ENCODE assay signal across 8 cellular contexts in the genomic region with DNA sequence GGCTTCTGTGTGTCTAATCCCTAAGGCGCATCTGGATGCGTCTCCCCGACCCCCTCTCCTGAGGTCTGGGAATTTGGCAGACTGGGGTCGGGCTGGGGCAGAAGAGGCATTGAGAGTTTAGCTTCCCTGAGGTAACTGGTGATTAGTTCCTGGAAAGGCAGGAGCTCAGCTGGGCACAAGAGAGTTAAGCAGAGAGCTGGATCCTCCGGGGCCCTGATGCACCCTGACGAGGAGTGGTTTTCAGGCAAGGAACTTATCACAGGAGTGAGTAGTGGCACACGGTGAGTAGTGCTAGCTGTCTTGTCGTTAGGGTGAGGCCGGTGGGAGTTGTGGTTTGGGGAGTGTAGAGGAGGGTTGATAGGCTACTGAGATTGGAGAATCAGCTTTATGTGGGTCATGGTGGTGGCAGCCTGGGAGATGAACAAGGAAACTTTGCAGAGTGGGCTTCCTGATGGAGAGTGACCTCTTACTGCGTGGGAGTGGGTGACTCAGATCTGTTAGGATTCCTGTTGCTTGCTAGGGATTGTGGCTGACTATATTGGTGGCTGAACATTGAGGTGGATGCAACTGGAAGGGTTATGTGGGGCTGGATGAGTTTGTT. TPM values are rescaled to one million over a fixed set of nuclear protein-coding genes. Genes with fewer than 3 reads are reported as not detected.
DNase-seq lines count a peak whose midpoint lies in the region; ATAC-seq and TF ChIP-seq lines count a peak whose summit lies in the region.

No MANE protein-coding gene starts in this region.

- H3K36me3 Mint-ChIP-seq in nephron (ENCODE audit: low read depth): peaks cover 10% of the 10 kb centered on the region

- peaks cover 5% of the 10 kb centered on the region for H3K4me1 ChIP-seq in testis

- TF ChIP-seq CTCF in AG04450 (IDR thresholded peaks at IDR 0.05; ENCODE audit: low read depth, low read length) (no peak), fibroblast of mammary gland (conservative IDR thresholded peaks at IDR 0.05; ENCODE audit: control insufficient read depth, insufficient read depth, low read depth, low read length) (no peak), nephron (IDR thresholded peaks at IDR 0.05; ENCODE audit: unreplicated experiment in 3 of 3) (no peak), testis (IDR thresholded peaks at IDR 0.05) (no peak)

- no peaks in the 10 kb centered on the region for H3K36me3 ChIP-seq in testis (ENCODE audit: low read depth, missing control alignments)

- POLR2A ChIA-PET in AG04450 (lab: Yijun Ruan, JAX): interaction anchor here (0.6 to 2.4 kb wide), 3 partner anchors 21 to 42 kb away, joined by 3 to 19 read pairs (median 6); partner anchors contain the start of gene DCAF1

- H3K27ac ChIP-seq in AG04450 (ENCODE audit: low read depth, low read length): peak overlapping the region; percentile 89
- H3K27ac ChIP-seq in testis: peak overlapping the region; percentile 92 to 95

- intact Hi-C loops in testis (cut with DNase I; ENCODE audit: low total_unique reads): no loop called here

- H3K9me3 ChIP-seq in AG04450 (ENCODE audit: control insufficient read depth, insufficient read depth, low read length) (no peaks in the 10 kb centered on the region; the same call in 1 of the 2 replicates), testis (no peaks in the 10 kb centered on the region)

- peak overlapping the region; percentile 82 to 89 (median 88) for H3K4me3 Mint-ChIP-seq in nephron

- no peaks in the 10 kb centered on the region for H3K27me3 Mint-ChIP-seq in nephron (ENCODE audit: low read depth)

- H3K27me3 ChIP-seq in AG04450 (ENCODE audit: control insufficient read depth, insufficient read depth, low read length): no peaks in the 10 kb centered on the region
- no peaks in the 10 kb centered on the region for H3K27me3 ChIP-seq in testis

- peaks cover 14% of the 10 kb centered on the region for H3K4me1 Mint-ChIP-seq in nephron

- ATAC-seq in GM18867 (IDR thresholded peaks at IDR 0.05; ENCODE audit: unreplicated experiment): peak; percentile 20

- peak overlapping the region; percentile 72 to 88 (median 80) for H3K27ac Mint-ChIP-seq in nephron

- CTCF ChIA-PET in AG04450 (lab: Charles Lee): interaction anchor here (1.2 to 3.6 kb wide), 4 partner anchors 11 to 131 kb away, joined by 3 to 16 read pairs (median 8); no protein-coding TSS in a partner anchor

- peak overlapping the region; percentile 79 for H3K4me3 ChIP-seq in AG04450 (ENCODE audit: low read depth, low read length)
- peak overlapping the region; percentile 78 for H3K4me3 ChIP-seq in fibroblast of mammary gland (ENCODE audit: control insufficient read depth, low read depth, low read length)
- H3K4me3 ChIP-seq in testis: peak overlapping the region; percentile 94 to 97

- no peak for TF ChIP-seq POLR2A in testis (IDR thresholded peaks at IDR 0.05)

- no peaks in the 10 kb centered on the region for H3K9me3 Mint-ChIP-seq in nephron

- DNase-seq in AG04450 (ENCODE audit: low read depth, low spot score): no peak
- DNase-seq in Kasumi-1 (lab: John Stamatoyannopoulos, UW): peak; percentile 23 to 27
- peak; percentile 3 for DNase-seq in activated T-cell treated with anti-CD3 and anti-CD28 coated beads for 1 hour (ENCODE audit: low read depth)
- peak; percentile 79 for DNase-seq in fibroblast of mammary gland (ENCODE audit: low read depth)
- DNase-seq in testis: peak; percentile 48
- DNase-seq in NCI-H2196 (lab: John Stamatoyannopoulos, UW; ENCODE audit: unreplicated experiment): no peak

- 0% methylated on average over 10 of the region's 10 CpGs for WGBS in testis, 2 donors

RNA-seq across cellular contexts. Expression of gene RAD54L2, which starts 0.9 kb away (rescaled TPM):
- polyA plus RNA-seq in AG04450 (2011; rRNA removed) (8.1 and 9.6 TPM in 2 replicates), testis (ENCODE audit: insufficient read depth, low read depth, low replicate concordance) (13.3 TPM)
- 48.9 and 50.2 TPM in 2 replicates for polyA minus RNA-seq in AG04450 (2011; rRNA and poly(A)+ RNA removed)
- total RNA-seq in testis: 10 to 100 TPM; 40.6 to 49.1 TPM

RNA-seq across cellular contexts. Expression of gene DCAF1, which starts 39.6 kb away (rescaled TPM):
- polyA plus RNA-seq in AG04450 (2011; rRNA removed): 9.9 and 10.5 TPM in 2 replicates
- polyA minus RNA-seq in AG04450 (2011; rRNA and poly(A)+ RNA removed): 20.7 and 21.7 TPM in 2 replicates
- total RNA-seq in testis: 100 to 1,000 TPM in 1 of 2 donors, 10 to 100 TPM in 1; 60.5 to 110 TPM
- 110 TPM for polyA plus RNA-seq in testis (ENCODE audit: insufficient read depth, low read depth, low replicate concordance)

Comparison
In these comparisons a context has a peak if more than half of its experiments do, and no peak if none do; other contexts are left out.
1. DNase-seq: peak in Kasumi-1 (2 of 2), activated T-cell treated with anti-CD3 and anti-CD28 coated beads for 1 hour (single experiment), fibroblast of mammary gland (single experiment) and testis (single experiment); none in AG04450 (single experiment) and NCI-H2196 (single experiment).
2. Peak in every context shown above with its lines, with median percentiles within 50 percentile points of each other: H3K4me3 ChIP-seq.